ENCODE assay signal across 8 cellular contexts in the genomic region with DNA sequence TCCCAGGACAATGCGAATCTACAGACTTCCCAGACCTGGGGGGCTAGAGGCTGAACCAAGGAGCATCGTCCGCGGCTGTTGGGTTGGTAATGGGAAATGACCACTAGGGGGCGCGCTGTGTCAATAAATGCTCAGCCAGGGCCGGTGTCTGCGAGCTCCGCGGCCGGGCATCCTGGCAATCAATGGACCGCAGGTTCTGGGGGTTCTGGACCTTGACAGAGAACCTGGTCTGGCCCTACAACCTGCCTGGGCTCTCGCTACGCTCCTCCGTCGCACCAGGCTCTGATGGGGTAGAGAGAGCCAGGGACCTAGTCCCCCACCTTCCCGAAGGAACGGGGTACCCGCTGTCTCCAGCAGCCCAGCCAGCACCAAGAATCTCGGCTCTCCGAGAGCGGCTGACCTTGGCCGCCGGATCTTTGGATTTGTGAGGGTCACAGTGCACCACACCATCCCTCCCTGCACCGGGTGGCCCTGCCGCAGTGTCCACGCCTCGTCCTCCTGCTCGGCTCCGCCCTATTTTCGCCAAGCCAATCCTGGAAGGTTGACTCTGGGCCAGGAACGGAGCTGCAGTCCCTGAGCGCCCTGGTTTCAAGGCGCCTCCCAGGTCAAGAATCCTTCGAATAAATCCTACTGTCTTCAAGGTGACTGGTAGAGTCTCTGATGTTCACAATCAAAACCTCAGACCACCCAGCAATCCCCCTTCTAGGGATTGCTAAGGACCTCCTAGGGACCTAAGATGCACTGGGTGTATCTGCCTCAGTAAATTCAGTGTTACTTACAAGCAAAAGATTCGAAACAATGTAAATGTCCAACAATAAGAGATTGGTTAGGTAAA. TPM values are rescaled to one million over a fixed set of nuclear protein-coding genes. Genes with fewer than 3 reads are reported as not detected.
DNase-seq lines count a peak whose midpoint lies in the region; ATAC-seq and TF ChIP-seq lines count a peak whose summit lies in the region.

No MANE protein-coding gene starts in this region.

- ATAC-seq in GM19025 (IDR thresholded peaks at IDR 0.05; ENCODE audit: low read depth, unreplicated experiment) (peak; percentile 78), HG03565 (IDR thresholded peaks at IDR 0.05; ENCODE audit: unreplicated experiment) (peak; percentile 64)

- DNase-seq in AG09309 (ENCODE audit: low read depth) (no peak), NT2/D1 (ENCODE audit: low read depth, low spot score) (peak; percentile 48), epithelial cell of proximal tubule (ENCODE audit: low read depth) (no peak)
- peak; percentile 98 for DNase-seq in activated CD8-positive, alpha-beta memory T cell treated with anti-CD3 and anti-CD28 coated beads, Interleukin-2, amount 50 U/mL, for 48 hours
- DNase-seq in stimulated activated CD8-positive, alpha-beta memory T cell treated with anti-CD3 and anti-CD28 coated beads, Interleukin-2, amount 100 ng/mL, for 1 hour (ENCODE audit: low read depth in 2 of 2) = peak; percentile 78

- H3K9me3 ChIP-seq in NT2/D1 (ENCODE audit: insufficient read depth, low read length) (peaks cover 22% of the 10 kb centered on the region; the same call in 1 of the 2 replicates), mononuclear cell (ENCODE audit: low read depth, low read length) (no peaks in the 10 kb centered on the region)

- peaks cover 6% of the 10 kb centered on the region for H3K4me1 ChIP-seq in NT2/D1 (ENCODE audit: insufficient read depth, insufficient read length)
- H3K4me1 ChIP-seq in mononuclear cell (ENCODE audit: insufficient read depth, low read length) = peaks cover 18% of the 10 kb centered on the region

- peak overlapping the region; percentile 47 for H3K9ac ChIP-seq in NT2/D1 (ENCODE audit: insufficient read length, low read depth)

- H3K27me3 ChIP-seq in NT2/D1 (ENCODE audit: insufficient read depth, insufficient read length) (peaks cover 18% of the 10 kb centered on the region), mononuclear cell (ENCODE audit: insufficient read depth, low read length) (peaks cover 6% of the 10 kb centered on the region)

- H3K4me3 ChIP-seq in AG09309 (ENCODE audit: control insufficient read depth, low read depth, low read length) = peak overlapping the region; percentile 64
- H3K4me3 ChIP-seq in NT2/D1 (ENCODE audit: insufficient read length, low read depth) = peak overlapping the region; percentile 59
- H3K4me3 ChIP-seq in epithelial cell of proximal tubule (ENCODE audit: low read depth, low read length) = peak overlapping the region; percentile 63
- peak overlapping the region; percentile 28 for H3K4me3 ChIP-seq in mononuclear cell (ENCODE audit: low read length)

- peak; percentile 81 for TF ChIP-seq CTCF in AG09309 (IDR thresholded peaks at IDR 0.05; ENCODE audit: control insufficient read depth, insufficient read depth, low read depth, low read length, missing control alignments)
- peak; percentile 84 for TF ChIP-seq CTCF in epithelial cell of proximal tubule (conservative IDR thresholded peaks at IDR 0.05; ENCODE audit: low read depth, low read length)

- H3K36me3 ChIP-seq in NT2/D1 (ENCODE audit: insufficient read depth, insufficient read length, low read length) = no peaks in the 10 kb centered on the region

RNA-seq across cellular contexts. Expression of a gene that starts 20.3 kb away (rescaled TPM):
- total RNA-seq in epithelial cell of proximal tubule = 2.3 and 7.0 TPM in 2 replicates
- not detected for total RNA-seq in mononuclear cell

RNA-seq across cellular contexts. Expression of a gene that starts 40.3 kb away (rescaled TPM):
- 0.63 and 1.2 TPM in 2 replicates for total RNA-seq in epithelial cell of proximal tubule
- 0.42 TPM for total RNA-seq in mononuclear cell

Comparison
In these comparisons a context has a peak if more than half of its experiments do, and no peak if none do; other contexts are left out.
1. DNase-seq: peak in NT2/D1 (single experiment), activated CD8-positive, alpha-beta memory T cell treated with anti-CD3 and anti-CD28 coated beads, Interleukin-2, amount 50 U/mL, for 48 hours (single experiment) and stimulated activated CD8-positive, alpha-beta memory T cell treated with anti-CD3 and anti-CD28 coated beads, Interleukin-2, amount 100 ng/mL, for 1 hour (2 of 2); none in AG09309 (single experiment) and epithelial cell of proximal tubule (single experiment).
2. Peak in every context shown above with its lines, with median percentiles within 50 percentile points of each other: H3K4me3 ChIP-seq.